In genomic region chrX:41441934-41442823, GRCh38 we compare ENCODE assay signal across 8 cellular contexts. TPM values are rescaled to one million over a fixed set of nuclear protein-coding genes. Genes with fewer than 3 reads are reported as not detected.
A peak's percentile ranks its signal among the peaks of the same experiment; 100 is the strongest.
DNase-seq lines count a peak whose midpoint lies in the region; ATAC-seq and TF ChIP-seq lines count a peak whose summit lies in the region.

No MANE protein-coding gene starts in this region.

- H3K36me3 ChIP-seq in iPS DF 6.9 (ENCODE audit: control insufficient read depth, insufficient read depth, low read length): no peaks in the 10 kb centered on the region
- H3K36me3 ChIP-seq in skeletal muscle tissue (ENCODE audit: control insufficient read depth in 3 of 3, insufficient read depth in 3 of 3, low read length in 3 of 3): no peaks in the 10 kb centered on the region

- peak; percentile 53 for DNase-seq in GM04503 (ENCODE audit: low read depth)
- peak; percentile 72 for DNase-seq in T-helper 22 cell (ENCODE audit: low read depth)
- DNase-seq in astrocyte of the hippocampus (ENCODE audit: low read depth, low spot score): peak; percentile 66
- DNase-seq in iPS DF 6.9 (ENCODE audit: low read depth, low spot score): no peak
- DNase-seq in COR-L47 (lab: John Stamatoyannopoulos, UW): no peak

- H3K27me3 ChIP-seq in iPS DF 6.9 (ENCODE audit: control insufficient read depth, insufficient read depth, low read length): peaks cover 1% of the 10 kb centered on the region; the same call in 1 of the 2 replicates
- no peaks in the 10 kb centered on the region for H3K27me3 ChIP-seq in skeletal muscle tissue (ENCODE audit: control insufficient read depth in 3 of 3, insufficient read depth in 3 of 3, low read length in 3 of 3)

- peak; percentile 19; the same call in 1 of the 2 replicates for TF ChIP-seq EP300 in Ishikawa (IDR thresholded peaks at IDR 0.05; ENCODE audit: borderline replicate concordance)

- peak overlapping the region; percentile 36; the same call in 1 of the 2 replicates for H3K4me3 ChIP-seq in iPS DF 6.9 (ENCODE audit: low read length)
- peak overlapping the region; percentile 48 to 68 (median 62) for H3K4me3 ChIP-seq in skeletal muscle tissue (ENCODE audit: low read length in 3 of 3)

- TF ChIP-seq RAD21 in Ishikawa (IDR thresholded peaks at IDR 0.05; ENCODE audit: low read depth): peak; percentile 45; the same call in 1 of the 2 replicates

- peak; percentile 79 for ATAC-seq in GM21619 (IDR thresholded peaks at IDR 0.05; ENCODE audit: unreplicated experiment)

- H3K9ac ChIP-seq in skeletal muscle tissue (ENCODE audit: low read depth in 1 of 3, low read length in 3 of 3): peak overlapping the region; percentile 50 to 80 (median 72)

- H3K27ac ChIP-seq in iPS DF 6.9 (ENCODE audit: low read length): no peak overlapping the region
- H3K27ac ChIP-seq in skeletal muscle tissue (ENCODE audit: low read depth, low read length): peak overlapping the region; percentile 82

- H3K9me3 ChIP-seq in iPS DF 6.9 (ENCODE audit: control insufficient read depth, insufficient read depth, low read length) (no peaks in the 10 kb centered on the region), skeletal muscle tissue (ENCODE audit: control insufficient read depth in 3 of 3, low read length in 3 of 3) (no peaks in the 10 kb centered on the region)

- WGBS in iPS DF 6.9 (ENCODE audit: insufficient coverage, insufficient read length): no CpG with 5 or more reads among the region's 58 CpGs

- H3K4me1 ChIP-seq in iPS DF 6.9 (ENCODE audit: control insufficient read depth, insufficient read depth, low read length) (peaks cover 2% of the 10 kb centered on the region; the same call in 1 of the 2 replicates), skeletal muscle tissue (ENCODE audit: control insufficient read depth in 3 of 3, insufficient read depth in 3 of 3, low read length in 3 of 3) (peaks cover 0 to 13% (median 5%) of the 10 kb centered on the region in 3 donors)

TF ChIP-seq in Ishikawa, 13 proteins besides CTCF, POLR2A, EP300 and RAD21:
- TF ChIP-seq NFIC (IDR thresholded peaks at IDR 0.05) (0 out of 2 replicates have a peak, but pooled peaks have one; percentile 25), CEBPB (IDR thresholded peaks at IDR 0.05) (peak; percentile 92), TAF1 (IDR thresholded peaks at IDR 0.05; ENCODE audit: low read depth) (no peak)

RNA-seq across cellular contexts. Expression of gene NYX, which starts 5.0 kb away (rescaled TPM):
- total RNA-seq in skeletal muscle tissue: not detected

Comparison
In these comparisons a context has a peak if more than half of its experiments do, and no peak if none do; other contexts are left out.
1. DNase-seq: peak in GM04503 (single experiment), T-helper 22 cell (single experiment) and astrocyte of the hippocampus (single experiment); none in iPS DF 6.9 (single experiment) and COR-L47 (single experiment).